Comparison of ENCODE assay signal across 7 cellular contexts in the genomic region with DNA sequence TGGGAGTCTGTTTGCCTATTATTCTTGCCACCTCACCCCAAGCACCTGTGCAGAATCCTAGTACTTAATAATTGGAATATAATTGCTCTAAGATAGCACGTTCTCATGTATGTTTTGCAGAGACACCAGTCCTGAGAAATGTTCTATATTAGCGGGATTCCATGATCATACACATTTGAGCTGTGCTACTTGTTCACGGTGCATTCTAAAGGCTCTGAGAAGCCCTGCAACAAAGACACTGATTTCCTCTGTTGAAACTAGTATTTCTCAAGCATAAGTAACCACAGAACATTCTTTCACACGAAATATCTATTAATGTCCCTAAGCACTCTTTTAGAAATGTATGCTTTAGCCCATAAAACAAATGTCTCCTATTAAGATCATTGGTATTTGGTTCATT.
"Had no signal": no experiment of that assay in that cellular context is flagged by ENCODE, and none has a peak within 500 bp of the region (broad histone marks: within the 10 kb centered on the region; RNA-seq: fewer than 3 reads in every experiment).

No MANE protein-coding gene starts in this region.

- H3K27ac ChIP-seq: HL-60, KMS-11 had no signal

- ATAC-seq: HepG2 had no signal

- DNase-seq: IMR-90, KBM-7, KG1 had no signal

- FAIRE-seq: HepG2, HTR-8/SVneo had no signal

- H3K4me2 ChIP-seq: KMS-11 had no signal

- H3K9ac ChIP-seq: KMS-11 had no signal
